Comparison of ENCODE assay signal across 8 cellular contexts in the genomic region with DNA sequence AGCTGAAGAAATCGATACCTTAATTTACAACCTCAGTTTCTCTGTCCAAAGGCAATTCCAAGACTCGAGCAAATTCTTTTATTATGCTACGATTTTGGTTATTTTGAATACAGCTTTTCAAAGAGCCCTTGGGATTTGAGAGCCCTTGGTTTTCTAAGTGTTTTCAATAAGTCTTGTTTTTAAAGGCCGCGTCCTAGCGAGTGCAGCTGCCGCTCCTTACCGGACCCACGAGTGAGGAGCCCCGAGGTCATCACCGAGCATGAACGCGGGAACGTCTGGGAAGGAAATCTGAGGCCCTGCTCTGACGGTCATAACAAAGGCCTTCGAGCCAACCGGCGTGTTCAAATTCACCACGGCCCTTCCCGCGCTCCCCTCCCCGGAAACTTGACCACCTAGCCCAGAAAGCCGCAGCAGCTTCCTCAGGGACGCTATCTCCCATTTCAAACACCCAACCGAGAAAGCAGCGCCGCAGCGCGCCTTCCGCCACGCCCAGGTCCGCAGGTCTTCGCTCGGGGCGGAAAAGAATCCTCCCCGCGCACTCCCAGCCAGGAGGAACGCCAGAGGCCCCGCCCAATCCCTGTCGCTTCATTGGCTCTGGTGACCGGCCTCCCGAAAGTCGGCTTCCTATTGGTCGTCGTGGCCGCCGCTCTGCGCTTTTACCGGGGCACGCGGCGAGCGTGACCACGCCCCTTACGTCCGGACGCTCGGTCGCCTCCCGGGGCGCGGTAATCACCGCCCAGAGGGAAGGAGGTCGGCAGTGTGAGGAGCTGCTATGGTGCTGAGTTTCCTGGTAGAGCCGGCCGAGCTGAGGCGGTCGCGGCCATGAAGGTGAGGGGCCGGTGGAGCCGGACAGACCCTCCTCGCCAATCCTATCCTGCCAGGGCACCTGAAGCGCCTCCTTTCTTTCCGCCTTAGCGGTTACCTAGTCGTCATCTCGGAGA. TPM values are rescaled to one million over a fixed set of nuclear protein-coding genes. Genes with fewer than 3 reads are reported as not detected.
DNase-seq lines count a peak whose midpoint lies in the region; ATAC-seq and TF ChIP-seq lines count a peak whose summit lies in the region.

Gene RNF34, plus strand, starts transcription at position 728 of the 941 bp plus-strand sequence. Its CDS starts 95 bp downstream, at position 823.

- CTCF ChIA-PET in BJ (lab: Yijun Ruan, JAX) = interaction anchor here (1.0 to 1.7 kb wide), 5 partner anchors 11 to 66 kb away, joined by 3 to 4 read pairs (median 3); no protein-coding TSS in a partner anchor

- POLR2A ChIA-PET in BJ (lab: Charles Lee) = no interaction called here

- peak; percentile 94 for ATAC-seq in GM19324 (IDR thresholded peaks at IDR 0.05; ENCODE audit: low FRiP score, unreplicated experiment)
- ATAC-seq in HG03469 (IDR thresholded peaks at IDR 0.05; ENCODE audit: unreplicated experiment) = peak; percentile 74

- H3K27ac Mint-ChIP-seq in activated CD4-positive, alpha-beta T cell treated with anti-CD3 and anti-CD28 coated beads, Interleukin-2, amount 10 ng/mL, durations not matched to agents 24 days and 14 days = peak within 1 kb of the TSS; percentile 98

- peak within 1 kb of the TSS; percentile 95 for H3K4me3 ChIP-seq in BJ (ENCODE audit: low read depth, low read length)
- peak within 1 kb of the TSS; percentile 96 for H3K4me3 ChIP-seq in colonic mucosa

- H3K27me3 ChIP-seq in BJ (ENCODE audit: control insufficient read depth, insufficient read depth, low read length) = no peaks in the 10 kb centered on the region
- H3K27me3 ChIP-seq in colonic mucosa = no peaks in the 10 kb centered on the region
- H3K27me3 ChIP-seq in layer of hippocampus (ENCODE audit: control insufficient read depth, insufficient read depth, low read length) = no peaks in the 10 kb centered on the region

- H3K9me3 ChIP-seq in colonic mucosa = no peaks in the 10 kb centered on the region

- intact Hi-C loops in activated CD4-positive, alpha-beta T cell treated with anti-CD3 and anti-CD28 coated beads, Interleukin-2, amount 10 ng/mL, durations not matched to agents 24 days and 14 days (cut with micrococcal nuclease) = loop anchor here (1.0 to 5.0 kb wide), 5 partner anchors 7 to 817 kb away; partner anchors contain the start of genes ANAPC5 and POP5
- intact Hi-C loops in colonic mucosa (cut with DNase I) = loop anchor here (5.0 kb wide), 1 partner anchor 47 kb away; the partner anchor contains the start of gene ANAPC5

- no peaks in the 10 kb centered on the region for H3K9me3 Mint-ChIP-seq in activated CD4-positive, alpha-beta T cell treated with anti-CD3 and anti-CD28 coated beads, Interleukin-2, amount 10 ng/mL, durations not matched to agents 24 days and 14 days

- H3K4me3 Mint-ChIP-seq in activated CD4-positive, alpha-beta T cell treated with anti-CD3 and anti-CD28 coated beads, Interleukin-2, amount 10 ng/mL, durations not matched to agents 24 days and 14 days = peak within 1 kb of the TSS; percentile 95

- no peaks in the 10 kb centered on the region for H3K27me3 Mint-ChIP-seq in activated CD4-positive, alpha-beta T cell treated with anti-CD3 and anti-CD28 coated beads, Interleukin-2, amount 10 ng/mL, durations not matched to agents 24 days and 14 days

- peaks cover 24% of the 10 kb centered on the region for H3K4me1 Mint-ChIP-seq in activated CD4-positive, alpha-beta T cell treated with anti-CD3 and anti-CD28 coated beads, Interleukin-2, amount 10 ng/mL, durations not matched to agents 24 days and 14 days

- peak within 1 kb of the TSS; percentile 94 for H3K27ac ChIP-seq in colonic mucosa
- peak within 1 kb of the TSS; percentile 83 for H3K27ac ChIP-seq in layer of hippocampus (ENCODE audit: low read depth, low read length)

- H3K36me3 Mint-ChIP-seq in activated CD4-positive, alpha-beta T cell treated with anti-CD3 and anti-CD28 coated beads, Interleukin-2, amount 10 ng/mL, durations not matched to agents 24 days and 14 days (ENCODE audit: low read depth) = peaks cover 21% of the 10 kb centered on the region

- TF ChIP-seq CTCF in BJ (IDR thresholded peaks at IDR 0.05; ENCODE audit: insufficient read depth, low read depth, low read length) (no peak), colonic mucosa (IDR thresholded peaks at IDR 0.05) (no peak)

- peak within 1 kb of the TSS; percentile 95 to 99 for H3K9ac ChIP-seq in colonic mucosa (ENCODE audit: low read depth in 2 of 2, low read length in 2 of 2)

- no peaks in the 10 kb centered on the region for H3K4me1 ChIP-seq in colonic mucosa

- DNase-seq in BJ (ENCODE audit: low read depth) = peak; percentile 83
- DNase-seq in NCI-H526 treated with DMSO at 0.1 percent for 48 hours (lab: John Stamatoyannopoulos, UW) = peak; percentile 95
- peak; percentile 99 for DNase-seq in activated CD4-positive, alpha-beta T cell treated with anti-CD3 and anti-CD28 coated beads, Interleukin-2, amount 10 ng/mL, durations not matched to agents 24 days and 14 days
- DNase-seq in colonic mucosa = peak; percentile 99
- peak; percentile 94 to 97 for DNase-seq in stimulated activated CD4-positive, alpha-beta T cell treated with anti-CD3 and anti-CD28 coated beads, Interleukin-1b, Interleukin-23, amount 100 ng/mL, for 4 hours (ENCODE audit: low read depth in 2 of 2)

- no peaks in the 10 kb centered on the region for H3K36me3 ChIP-seq in BJ (ENCODE audit: control insufficient read depth, insufficient read depth, low read length)
- no peaks in the 10 kb centered on the region for H3K36me3 ChIP-seq in colonic mucosa

RNA-seq across cellular contexts. Expression of gene RNF34, which starts in this region (rescaled TPM):
- polyA plus RNA-seq in BJ (2011; rRNA removed) = 51.0 and 80.3 TPM in 2 replicates
- 130 and 133 TPM in 2 replicates for polyA minus RNA-seq in BJ (2011; rRNA and poly(A)+ RNA removed)
- 79.5 and 84.1 TPM in 2 replicates for total RNA-seq in activated CD4-positive, alpha-beta T cell treated with anti-CD3 and anti-CD28 coated beads, Interleukin-2, amount 10 ng/mL, durations not matched to agents 24 days and 14 days
- 10 to 100 TPM; 39.7 to 53.3 TPM for total RNA-seq in colonic mucosa

Comparison
In these comparisons a context has a peak if more than half of its experiments do, and no peak if none do; other contexts are left out.
1. Peak in every context shown above with its lines: DNase-seq, ATAC-seq, H3K4me3 ChIP-seq and H3K27ac ChIP-seq.